In genomic region chr22:46377566-46378498, GRCh38 we compare ENCODE assay signal across 12 cellular contexts. TPM values are rescaled to one million over a fixed set of nuclear protein-coding genes. Genes with fewer than 3 reads are reported as not detected.
DNase-seq lines count a peak whose midpoint lies in the region; ATAC-seq, FAIRE-seq and TF ChIP-seq lines count a peak whose summit lies in the region.
"Had no signal": no experiment of that assay in that cellular context is flagged by ENCODE, and none has a peak within 500 bp of the region (broad histone marks: within the 10 kb centered on the region; RNA-seq: fewer than 3 reads in every experiment).

No MANE protein-coding gene starts in this region.

- no peaks in the 10 kb centered on the region for H3F3A ChIP-seq in SK-N-SH (replicated peaks; ENCODE audit: insufficient read depth)

- POLR2A ChIA-PET in SK-N-SH (lab: Yijun Ruan, JAX) (no interaction called here), MCF 10A (lab: Yijun Ruan, JAX) (no interaction called here)

- TF ChIP-seq CTCF in SK-N-SH (IDR thresholded peaks at IDR 0.05): no peak
- TF ChIP-seq CTCF in MCF 10A (IDR thresholded peaks at IDR 0.05; ENCODE audit: unreplicated experiment): no peak
- no peak for TF ChIP-seq CTCF in left lung (IDR thresholded peaks at IDR 0.05)
- TF ChIP-seq CTCF in D721Med (IDR thresholded peaks at IDR 0.05; ENCODE audit: insufficient read depth, missing control alignments): no peak

- H3K27me3 Mint-ChIP-seq in MCF 10A (ENCODE audit: insufficient read depth, unreplicated experiment): no peaks in the 10 kb centered on the region

- no peak overlapping the region for H3K27ac ChIP-seq in SK-N-SH (ENCODE audit: low read depth in 2 of 2, low read length in 1 of 2)
- H3K27ac ChIP-seq in left lung: peak overlapping the region; percentile 72 to 83
- peak overlapping the region; percentile 59 for H3K27ac ChIP-seq in urinary bladder (ENCODE audit: low read depth)
- H3K27ac ChIP-seq: ovary had no signal

- no peak overlapping the region for H3K4me3 Mint-ChIP-seq in MCF 10A (ENCODE audit: unreplicated experiment)

- no peak for TF ChIP-seq RAD21 in SK-N-SH (IDR thresholded peaks at IDR 0.05; ENCODE audit: low read length)

- H3K79me2 ChIP-seq in SK-N-SH (ENCODE audit: insufficient read depth): no peaks in the 10 kb centered on the region

- CTCF ChIA-PET in SK-N-SH (lab: Yijun Ruan, JAX): interaction anchor here (0.7 to 3.4 kb wide), 2 partner anchors 10 to 164 kb away, joined by 3 to 12 read pairs; no protein-coding TSS in a partner anchor
- CTCF ChIA-PET in MCF 10A (lab: Yijun Ruan, JAX): interaction anchor here (1.6 to 4.4 kb wide), 2 partner anchors 10 to 164 kb away, joined by 6 to 18 read pairs; no protein-coding TSS in a partner anchor

- no TSS peak for BruUV-seq in MCF 10A (replicated peaks; lab: Mats Ljungman, UMichigan)

- no peak for FAIRE-seq in D721Med (lab: Jason Lieb, UNC)
- FAIRE-seq: TTC549 had no signal

- no peak overlapping the region for H3K4me2 ChIP-seq in SK-N-SH

- H3K36me3 Mint-ChIP-seq in MCF 10A (ENCODE audit: insufficient read depth, unreplicated experiment): peaks cover 69% of the 10 kb centered on the region

- peaks cover 4% of the 10 kb centered on the region for H3K4me1 Mint-ChIP-seq in MCF 10A (ENCODE audit: insufficient read depth, unreplicated experiment)

- H4K20me1 ChIP-seq in SK-N-SH (ENCODE audit: insufficient read depth): no peaks in the 10 kb centered on the region

- intact Hi-C loops in MCF 10A (cut with micrococcal nuclease): loop anchor here (10.0 kb wide), 1 partner anchor 77 kb away; no protein-coding TSS in a partner anchor
- intact Hi-C loops in left lung (cut with DNase I): no loop called here

- no peak overlapping the region for H3K4me3 ChIP-seq in SK-N-SH (ENCODE audit: low read depth in 2 of 2, low read length in 1 of 2)
- no peak overlapping the region for H3K4me3 ChIP-seq in left lung
- no peak overlapping the region for H3K4me3 ChIP-seq in urinary bladder (ENCODE audit: low read depth, low read length)
- H3K4me3 ChIP-seq: ovary had no signal

- H3K9me3 ChIP-seq in SK-N-SH (no peaks in the 10 kb centered on the region; the same call in 1 of the 2 replicates), left lung (peaks cover 0 to 10% of the 10 kb centered on the region in 2 donors)
- H3K9me3 ChIP-seq: ovary had no signal

- no peak for TF ChIP-seq EP300 in SK-N-SH (IDR thresholded peaks at IDR 0.05; ENCODE audit: borderline replicate concordance in 1 of 2, low read depth in 1 of 2, low read length in 1 of 2)

- 78% methylated on average over 18 of the region's 25 CpGs for WGBS in SK-N-SH (ENCODE audit: low lambda C conversion rate)
- 66% methylated on average over 25 of the region's 25 CpGs for WGBS in urinary bladder

- peaks cover 0 to 5% of the 10 kb centered on the region in 2 experiments for H3K36me3 ChIP-seq in SK-N-SH (replicated peaks in 1 of 2; ENCODE audit: control insufficient read depth in 1 of 2, insufficient read depth in 2 of 2, low read length in 1 of 2)
- no peaks in the 10 kb centered on the region for H3K36me3 ChIP-seq in left lung
- H3K36me3 ChIP-seq in urinary bladder (ENCODE audit: insufficient read depth): no peaks in the 10 kb centered on the region
- H3K36me3 ChIP-seq: ovary had no signal

- H3K9me2 ChIP-seq in SK-N-SH: no peaks in the 10 kb centered on the region

- no peaks in the 10 kb centered on the region for H3K27me3 ChIP-seq in SK-N-SH (ENCODE audit: insufficient read depth)
- peaks cover 0 to 18% of the 10 kb centered on the region in 2 donors for H3K27me3 ChIP-seq in left lung
- H3K27me3 ChIP-seq: ovary had no signal

- H3K9me3 Mint-ChIP-seq in MCF 10A (ENCODE audit: unreplicated experiment): no peaks in the 10 kb centered on the region

- DNase-seq in SK-N-SH: no peak
- peak; percentile 43 for DNase-seq in MCF 10A (ENCODE audit: unreplicated experiment)
- DNase-seq in left lung: peak; percentile 85 to 89
- DNase-seq in D721Med (ENCODE audit: insufficient read length, low spot score): no peak
- DNase-seq: NCI-H1417 treated with DMSO at 0.1 percent for 48 hours had no signal

- no peak overlapping the region for H3K27ac Mint-ChIP-seq in MCF 10A (ENCODE audit: low read depth, unreplicated experiment)
- H3K27ac Mint-ChIP-seq: activated naive CD4-positive, alpha-beta T cell treated with anti-CD3 and anti-CD28 coated beads, Interleukin-2, amount 50 U/mL, for 72 hours had no signal

- H3K9ac ChIP-seq in SK-N-SH: no peak overlapping the region

- ATAC-seq in SK-N-SH treated with all-trans-retinoic acid at 6 μM for 48 hours: peak; percentile 50
- peak; percentile 78 for ATAC-seq in left lung
- ATAC-seq in HG03045 (IDR thresholded peaks at IDR 0.05; ENCODE audit: unreplicated experiment): no peak
- ATAC-seq in activated CD4-positive, CD25-positive, alpha-beta regulatory T cell treated with anti-CD3 and anti-CD28 coated beads, Interleukin-2, amount 50 U/mL, for 24 hours: no peak
- ATAC-seq: activated naive CD4-positive, alpha-beta T cell treated with anti-CD3 and anti-CD28 coated beads, Interleukin-2, amount 50 U/mL, for 72 hours had no signal

- H3K4me1 ChIP-seq in SK-N-SH (ENCODE audit: control insufficient read depth in 1 of 2, insufficient read depth in 2 of 2, low read depth in 1 of 2, low read length in 1 of 2) (no peaks in the 10 kb centered on the region; a peak in 1 of 4 replicates), left lung (peaks cover 8 to 14% of the 10 kb centered on the region in 2 donors), urinary bladder (ENCODE audit: insufficient read depth) (no peaks in the 10 kb centered on the region)

- no peak overlapping the region for H2AFZ ChIP-seq in SK-N-SH (ENCODE audit: low read depth)

TF ChIP-seq in SK-N-SH treated with all-trans-retinoic acid at 6 μM for 48 hours, 23 proteins besides CTCF, POLR2A, EP300 and RAD21:
- TF ChIP-seq ZNF70 (CRISPR knock-in tag; IDR thresholded peaks at IDR 0.05): no peak
- no peak for TF ChIP-seq SNAI2 (CRISPR knock-in tag; IDR thresholded peaks at IDR 0.05)
- TF ChIP-seq PATZ1 (CRISPR knock-in tag; IDR thresholded peaks at IDR 0.05; ENCODE audit: borderline replicate concordance): no peak
- TF ChIP-seq OSR1 (CRISPR knock-in tag; IDR thresholded peaks at IDR 0.05): no peak
- no peak for TF ChIP-seq ZNF565 (CRISPR knock-in tag; conservative IDR thresholded peaks at IDR 0.05; ENCODE audit: low read depth)

TF ChIP-seq in SK-N-SH, 30 proteins besides CTCF, POLR2A, EP300 and RAD21:
- TF ChIP-seq SIN3A (IDR thresholded peaks at IDR 0.05; ENCODE audit: borderline replicate concordance, low read depth, low read length) (no peak), IRF3 (IDR thresholded peaks at IDR 0.05; ENCODE audit: low read depth, low read length) (no peak), USF2 (IDR thresholded peaks at IDR 0.05; ENCODE audit: borderline replicate concordance, low read depth, low read length) (no peak), NRF1 (IDR thresholded peaks at IDR 0.05; ENCODE audit: low read depth, low read length) (no peak), JUND (IDR thresholded peaks at IDR 0.05) (no peak), MAX (IDR thresholded peaks at IDR 0.05; ENCODE audit: low read depth) (no peak)
TF ChIP-seq in SK-N-SH: peak in this region for 0.

RNA-seq across cellular contexts. Expression of gene TRMU, which starts 42.3 kb away (rescaled TPM):
- polyA plus RNA-seq in SK-N-SH (2012; rRNA removed) (47.1 and 47.4 TPM in 2 replicates), urinary bladder (21.0 TPM)
- 24.5 and 32.6 TPM in 2 replicates for polyA plus RNA-seq in SK-N-SH (2012; cell fraction: cytosol; rRNA removed)
- polyA plus RNA-seq in SK-N-SH (2012; cell fraction: nucleus; rRNA removed): 145 and 156 TPM in 2 replicates
- total RNA-seq in MCF 10A (2022) (46.6 and 48.7 TPM in 2 replicates), left lung (10 to 100 TPM; 34.1 to 35.8 TPM), urinary bladder (27.1 TPM)

Comparison
In these comparisons a context has a peak if more than half of its experiments do, and no peak if none do; other contexts are left out.
1. ATAC-seq: peak in SK-N-SH treated with all-trans-retinoic acid at 6 μM for 48 hours (single experiment) and left lung (single experiment); none in HG03045 (single experiment) and activated CD4-positive, CD25-positive, alpha-beta regulatory T cell treated with anti-CD3 and anti-CD28 coated beads, Interleukin-2, amount 50 U/mL, for 24 hours (0 of 2).
2. DNase-seq: peak in MCF 10A (single experiment) and left lung (2 of 2); none in SK-N-SH (single experiment) and D721Med (single experiment).
3. H3K27ac ChIP-seq: peak in left lung (2 of 2) and urinary bladder (single experiment); none in SK-N-SH (0 of 2).